ENCODE assay signal across 2 cellular contexts in the genomic region with DNA sequence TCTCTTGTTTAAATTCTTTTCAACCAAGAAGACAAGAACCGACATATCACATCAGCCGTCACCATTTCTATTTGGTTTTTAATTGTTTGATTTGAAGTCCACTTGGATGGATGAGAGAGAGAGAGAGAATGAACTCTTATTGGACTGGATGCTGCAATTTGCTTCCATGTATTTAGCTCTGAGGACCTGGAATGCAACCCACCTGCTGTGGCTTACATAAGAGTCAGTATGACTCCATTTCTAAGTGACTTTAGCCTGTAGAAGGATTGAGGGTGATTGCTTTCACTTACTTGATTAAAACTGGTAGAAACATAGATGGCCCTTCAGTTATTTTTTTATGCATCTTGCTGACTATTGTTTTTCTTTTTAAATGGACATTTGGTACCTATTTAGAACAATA.
TF ChIP-seq lines count a peak whose summit lies in the region.

No MANE protein-coding gene starts in this region.

TF ChIP-seq in H1, 55 proteins besides CTCF, POLR2A, EP300 and RAD21:
- TF ChIP-seq HDAC6 (IDR thresholded peaks at IDR 0.05; ENCODE audit: low read depth, low read length) (no peak), TEAD4 (IDR thresholded peaks at IDR 0.05; ENCODE audit: low read depth, low read length) (peak; percentile 57; the same call in 1 of the 2 replicates)

TF ChIP-seq in SK-N-SH, 30 proteins besides CTCF, POLR2A, EP300 and RAD21:
- TF ChIP-seq, protein P1, sequence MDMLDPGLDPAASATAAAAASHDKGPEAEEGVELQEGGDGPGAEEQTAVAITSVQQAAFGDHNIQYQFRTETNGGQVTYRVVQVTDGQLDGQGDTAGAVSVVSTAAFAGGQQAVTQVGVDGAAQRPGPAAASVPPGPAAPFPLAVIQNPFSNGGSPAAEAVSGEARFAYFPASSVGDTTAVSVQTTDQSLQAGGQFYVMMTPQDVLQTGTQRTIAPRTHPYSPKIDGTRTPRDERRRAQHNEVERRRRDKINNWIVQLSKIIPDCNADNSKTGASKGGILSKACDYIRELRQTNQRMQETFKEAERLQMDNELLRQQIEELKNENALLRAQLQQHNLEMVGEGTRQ (IDR thresholded peaks at IDR 0.05; ENCODE audit: borderline replicate concordance, low read depth, low read length), result no peak
- TF ChIP-seq EZH2phosphoT487 (IDR thresholded peaks at IDR 0.05; ENCODE audit: borderline replicate concordance, low read depth), result no peak
- no peak for TF ChIP-seq RXRA (IDR thresholded peaks at IDR 0.05; ENCODE audit: borderline replicate concordance, low read depth)
- TF ChIP-seq TEAD4 (IDR thresholded peaks at IDR 0.05; ENCODE audit: borderline replicate concordance, insufficient read depth), result no peak
